19 cellular contexts compared by ENCODE assay signal in genomic region chr1:178954937-178955336, GRCh38.
A peak's percentile ranks its signal among the peaks of the same experiment; 100 is the strongest.
DNase-seq lines count a peak whose midpoint lies in the region; ATAC-seq and TF ChIP-seq lines count a peak whose summit lies in the region.
"Had no signal": no experiment of that assay in that cellular context is flagged by ENCODE, and none has a peak within 500 bp of the region (broad histone marks: within the 10 kb centered on the region; RNA-seq: fewer than 3 reads in every experiment).

No MANE protein-coding gene starts in this region.

- H3K4me3 Mint-ChIP-seq in activated naive CD8-positive, alpha-beta T cell treated with anti-CD3 and anti-CD28 coated beads for 36 hours: no peak overlapping the region
- H3K4me3 Mint-ChIP-seq: B cell; CD4-positive, CD25-positive, alpha-beta regulatory T cell; CD8-positive, alpha-beta T cell had no signal

- no peaks in the 10 kb centered on the region for H3K27me3 Mint-ChIP-seq in activated naive CD8-positive, alpha-beta T cell treated with anti-CD3 and anti-CD28 coated beads for 36 hours
- H3K27me3 Mint-ChIP-seq: CD4-positive, CD25-positive, alpha-beta regulatory T cell had no signal

- peaks cover 13% of the 10 kb centered on the region for H3K4me1 ChIP-seq in left ventricle myocardium inferior
- peaks cover 0 to 57% (median 51%) of the 10 kb centered on the region in 4 donors for H3K4me1 ChIP-seq in sigmoid colon
- peaks cover 3 to 4% of the 10 kb centered on the region in 2 donors for H3K4me1 ChIP-seq in uterus
- H3K4me1 ChIP-seq in aorta (ENCODE audit: control insufficient read depth in 1 of 2, insufficient read depth in 2 of 2, low read length in 2 of 2): no peaks in the 10 kb centered on the region
- H3K4me1 ChIP-seq: BLaER1, Caco-2 had no signal

- H3K27ac Mint-ChIP-seq in activated naive CD8-positive, alpha-beta T cell treated with anti-CD3 and anti-CD28 coated beads for 36 hours: no peak overlapping the region
- H3K27ac Mint-ChIP-seq: B cell; CD4-positive, CD25-positive, alpha-beta regulatory T cell; CD8-positive, alpha-beta T cell had no signal

- H3K9me3 ChIP-seq in left ventricle myocardium inferior (replicated peaks) (no peaks in the 10 kb centered on the region), sigmoid colon (no peaks in the 10 kb centered on the region), uterus (no peaks in the 10 kb centered on the region), aorta (ENCODE audit: control insufficient read depth, low read length) (no peaks in the 10 kb centered on the region)
- H3K9me3 ChIP-seq: BLaER1, Caco-2 had no signal

- no peaks in the 10 kb centered on the region for H3K36me3 Mint-ChIP-seq in activated naive CD8-positive, alpha-beta T cell treated with anti-CD3 and anti-CD28 coated beads for 36 hours
- H3K36me3 Mint-ChIP-seq: CD4-positive, CD25-positive, alpha-beta regulatory T cell; CD8-positive, alpha-beta T cell had no signal

- intact Hi-C loops in cardiac septum (cut with DNase I) (no loop called here), left ventricle myocardium inferior (cut with micrococcal nuclease) (no loop called here), sigmoid colon (cut with DNase I) (loop anchor here (5.0 kb wide), 1 partner anchor 47 kb away; no protein-coding TSS in a partner anchor), uterus (cut with DNase I; ENCODE audit: low total_unique reads) (no loop called here), aorta (cut with DNase I) (no loop called here)

- TF ChIP-seq CTCF in left ventricle myocardium inferior (IDR thresholded peaks at IDR 0.05; ENCODE audit: borderline replicate concordance): no peak
- no peak for TF ChIP-seq CTCF in fibroblast of villous mesenchyme (IDR thresholded peaks at IDR 0.05; ENCODE audit: insufficient read depth, low read depth, low read length)
- TF ChIP-seq CTCF in sigmoid colon (IDR thresholded peaks at IDR 0.05): no peak
- no peak for TF ChIP-seq CTCF in uterus (IDR thresholded peaks at IDR 0.05)

- H3K4me3 ChIP-seq in left ventricle myocardium inferior: no peak overlapping the region
- H3K4me3 ChIP-seq in fibroblast of villous mesenchyme (ENCODE audit: low read depth, low read length): no peak overlapping the region
- H3K4me3 ChIP-seq in sigmoid colon: no peak overlapping the region
- H3K4me3 ChIP-seq in uterus: no peak overlapping the region
- no peak overlapping the region for H3K4me3 ChIP-seq in aorta (ENCODE audit: low read length in 2 of 2)
- H3K4me3 ChIP-seq: BLaER1 had no signal

- H3K36me3 ChIP-seq in left ventricle myocardium inferior (no peaks in the 10 kb centered on the region), sigmoid colon (no peaks in the 10 kb centered on the region), uterus (no peaks in the 10 kb centered on the region), aorta (ENCODE audit: control insufficient read depth in 1 of 2, insufficient read depth in 2 of 2, low read length in 1 of 2) (no peaks in the 10 kb centered on the region)
- H3K36me3 ChIP-seq: BLaER1 had no signal

- ATAC-seq in aorta (ENCODE audit: low FRiP score): no peak
- ATAC-seq: CD8-positive, alpha-beta T cell had no signal

- no peaks in the 10 kb centered on the region for H3K27me3 ChIP-seq in left ventricle myocardium inferior (ENCODE audit: low read depth)
- H3K27me3 ChIP-seq in sigmoid colon: no peaks in the 10 kb centered on the region
- H3K27me3 ChIP-seq in uterus: no peaks in the 10 kb centered on the region
- no peaks in the 10 kb centered on the region for H3K27me3 ChIP-seq in aorta (ENCODE audit: control insufficient read depth in 1 of 2, insufficient read depth in 2 of 2, low read length in 1 of 2)
- H3K27me3 ChIP-seq: BLaER1 had no signal

- DNase-seq in cardiac septum (ENCODE audit: low spot score) (peak; percentile 26), left ventricle myocardium inferior (no peak), fibroblast of villous mesenchyme (ENCODE audit: low read depth) (peak; percentile 49), sigmoid colon (no peak), uterus (no peak), aorta (no peak), germinal center (ENCODE audit: low spot score) (no peak)
- no peak for DNase-seq in activated naive CD8-positive, alpha-beta T cell treated with anti-CD3 and anti-CD28 coated beads for 36 hours
- DNase-seq: Caco-2; CD4-positive, CD25-positive, alpha-beta regulatory T cell; CD8-positive, alpha-beta T cell; DMS153; DND-41; H7; HCEC 1CT had no signal

- TF ChIP-seq POLR2A in sigmoid colon (IDR thresholded peaks at IDR 0.05) (no peak), uterus (IDR thresholded peaks at IDR 0.05) (no peak)

- WGBS in sigmoid colon, 2 donors: 68 to 70% methylated on average over 6 of the region's 6 CpGs
- 74 to 83% methylated on average over 6 of the region's 6 CpGs for WGBS in aorta, 2 donors

- H3K4me1 Mint-ChIP-seq in activated naive CD8-positive, alpha-beta T cell treated with anti-CD3 and anti-CD28 coated beads for 36 hours: no peaks in the 10 kb centered on the region
- H3K4me1 Mint-ChIP-seq: B cell had no signal

- H3K27ac ChIP-seq in left ventricle myocardium inferior (replicated peaks) (no peak overlapping the region), sigmoid colon (peak overlapping the region in 3 of 4 donors; percentile 70 to 74 (median 73)), uterus (peak overlapping the region; percentile 13 to 38), aorta (ENCODE audit: low read depth in 1 of 2, low read length in 2 of 2) (no peak overlapping the region)
- H3K27ac ChIP-seq: 22Rv1, BLaER1, C4-2B had no signal

- H3K9me3 Mint-ChIP-seq in activated naive CD8-positive, alpha-beta T cell treated with anti-CD3 and anti-CD28 coated beads for 36 hours: peaks cover 7% of the 10 kb centered on the region
- H3K9me3 Mint-ChIP-seq: CD4-positive, CD25-positive, alpha-beta regulatory T cell; CD8-positive, alpha-beta T cell had no signal

- no peak for TF ChIP-seq EP300 in sigmoid colon (IDR thresholded peaks at IDR 0.05)

Comparison
In these comparisons a context has a peak if more than half of its experiments do, and no peak if none do; other contexts are left out.
1. DNase-seq: peak in cardiac septum (single experiment) and fibroblast of villous mesenchyme (single experiment); none in left ventricle myocardium inferior (single experiment), sigmoid colon (single experiment), uterus (0 of 2), aorta (0 of 2), activated naive CD8-positive, alpha-beta T cell treated with anti-CD3 and anti-CD28 coated beads for 36 hours (single experiment) and germinal center (single experiment).
2. H3K27ac ChIP-seq: peak in sigmoid colon (3 of 4) and uterus (2 of 2); none in left ventricle myocardium inferior (single experiment) and aorta (0 of 2).